In the genomic region with DNA sequence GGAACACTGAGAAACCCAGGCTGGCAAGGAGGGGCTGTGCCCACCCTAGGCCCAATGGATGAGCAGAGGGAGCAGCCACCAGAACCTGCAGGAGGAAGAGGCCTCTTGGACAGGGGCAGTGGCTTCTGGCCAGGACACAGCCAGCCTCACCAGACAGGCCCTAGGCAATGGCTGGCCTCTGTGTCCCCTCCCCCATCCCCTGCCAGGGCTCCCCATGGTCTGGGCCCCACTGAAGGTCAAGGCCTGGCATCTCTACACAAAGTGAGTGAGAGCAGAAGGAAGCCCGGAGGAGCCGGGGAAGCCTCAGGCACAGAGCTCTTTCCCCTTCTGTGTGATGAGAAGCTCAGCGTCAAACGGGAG, we compare ENCODE assay signal across 1 cellular context.
TF ChIP-seq lines count a peak whose summit lies in the region.

No MANE protein-coding gene starts in this region.

TF ChIP-seq in SK-N-SH treated with all-trans-retinoic acid at 6 μM for 48 hours, 23 proteins besides CTCF, POLR2A, EP300 and RAD21:
- TF ChIP-seq ARNTL (CRISPR knock-in tag; IDR thresholded peaks at IDR 0.05; ENCODE audit: borderline replicate concordance, low read depth) = no peak
- TF ChIP-seq ZC3H10 (CRISPR knock-in tag; IDR thresholded peaks at IDR 0.05) = no peak
- TF ChIP-seq TOX (CRISPR knock-in tag; IDR thresholded peaks at IDR 0.05; ENCODE audit: borderline replicate concordance) = no peak
- no peak for TF ChIP-seq ISL1 (CRISPR knock-in tag; IDR thresholded peaks at IDR 0.05)
- no peak for TF ChIP-seq SNAI2 (CRISPR knock-in tag; IDR thresholded peaks at IDR 0.05)
- TF ChIP-seq PPARA (CRISPR knock-in tag; IDR thresholded peaks at IDR 0.05; ENCODE audit: borderline replicate concordance) = no peak
- no peak for TF ChIP-seq ZNF8 (CRISPR knock-in tag; IDR thresholded peaks at IDR 0.05)
- no peak for TF ChIP-seq TCF4 (CRISPR knock-in tag; IDR thresholded peaks at IDR 0.05; ENCODE audit: borderline replicate concordance)
- TF ChIP-seq ZFP3 (CRISPR knock-in tag; IDR thresholded peaks at IDR 0.05) = no peak
- no peak for TF ChIP-seq RARB (CRISPR knock-in tag; IDR thresholded peaks at IDR 0.05)
- TF ChIP-seq BACH2 (CRISPR knock-in tag; IDR thresholded peaks at IDR 0.05; ENCODE audit: borderline replicate concordance) = no peak
- TF ChIP-seq, protein P1, sequence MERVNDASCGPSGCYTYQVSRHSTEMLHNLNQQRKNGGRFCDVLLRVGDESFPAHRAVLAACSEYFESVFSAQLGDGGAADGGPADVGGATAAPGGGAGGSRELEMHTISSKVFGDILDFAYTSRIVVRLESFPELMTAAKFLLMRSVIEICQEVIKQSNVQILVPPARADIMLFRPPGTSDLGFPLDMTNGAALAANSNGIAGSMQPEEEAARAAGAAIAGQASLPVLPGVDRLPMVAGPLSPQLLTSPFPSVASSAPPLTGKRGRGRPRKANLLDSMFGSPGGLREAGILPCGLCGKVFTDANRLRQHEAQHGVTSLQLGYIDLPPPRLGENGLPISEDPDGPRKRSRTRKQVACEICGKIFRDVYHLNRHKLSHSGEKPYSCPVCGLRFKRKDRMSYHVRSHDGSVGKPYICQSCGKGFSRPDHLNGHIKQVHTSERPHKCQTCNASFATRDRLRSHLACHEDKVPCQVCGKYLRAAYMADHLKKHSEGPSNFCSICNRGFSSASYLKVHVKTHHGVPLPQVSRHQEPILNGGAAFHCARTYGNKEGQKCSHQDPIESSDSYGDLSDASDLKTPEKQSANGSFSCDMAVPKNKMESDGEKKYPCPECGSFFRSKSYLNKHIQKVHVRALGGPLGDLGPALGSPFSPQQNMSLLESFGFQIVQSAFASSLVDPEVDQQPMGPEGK (CRISPR knock-in tag; IDR thresholded peaks at IDR 0.05; ENCODE audit: borderline replicate concordance) = no peak
- no peak for TF ChIP-seq GLIS3 (CRISPR knock-in tag; IDR thresholded peaks at IDR 0.05)
- no peak for TF ChIP-seq OSR1 (CRISPR knock-in tag; IDR thresholded peaks at IDR 0.05)
- no peak for TF ChIP-seq ZNF70 (CRISPR knock-in tag; IDR thresholded peaks at IDR 0.05)
- TF ChIP-seq, protein P2, sequence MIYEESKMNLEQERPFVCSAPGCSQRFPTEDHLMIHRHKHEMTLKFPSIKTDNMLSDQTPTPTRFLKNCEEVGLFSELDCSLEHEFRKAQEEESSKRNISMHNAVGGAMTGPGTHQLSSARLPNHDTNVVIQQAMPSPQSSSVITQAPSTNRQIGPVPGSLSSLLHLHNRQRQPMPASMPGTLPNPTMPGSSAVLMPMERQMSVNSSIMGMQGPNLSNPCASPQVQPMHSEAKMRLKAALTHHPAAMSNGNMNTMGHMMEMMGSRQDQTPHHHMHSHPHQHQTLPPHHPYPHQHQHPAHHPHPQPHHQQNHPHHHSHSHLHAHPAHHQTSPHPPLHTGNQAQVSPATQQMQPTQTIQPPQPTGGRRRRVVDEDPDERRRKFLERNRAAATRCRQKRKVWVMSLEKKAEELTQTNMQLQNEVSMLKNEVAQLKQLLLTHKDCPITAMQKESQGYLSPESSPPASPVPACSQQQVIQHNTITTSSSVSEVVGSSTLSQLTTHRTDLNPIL (CRISPR knock-in tag; IDR thresholded peaks at IDR 0.05; ENCODE audit: low read depth) = no peak
- no peak for TF ChIP-seq ESRRG (CRISPR knock-in tag; IDR thresholded peaks at IDR 0.05)
- TF ChIP-seq, protein P3, sequence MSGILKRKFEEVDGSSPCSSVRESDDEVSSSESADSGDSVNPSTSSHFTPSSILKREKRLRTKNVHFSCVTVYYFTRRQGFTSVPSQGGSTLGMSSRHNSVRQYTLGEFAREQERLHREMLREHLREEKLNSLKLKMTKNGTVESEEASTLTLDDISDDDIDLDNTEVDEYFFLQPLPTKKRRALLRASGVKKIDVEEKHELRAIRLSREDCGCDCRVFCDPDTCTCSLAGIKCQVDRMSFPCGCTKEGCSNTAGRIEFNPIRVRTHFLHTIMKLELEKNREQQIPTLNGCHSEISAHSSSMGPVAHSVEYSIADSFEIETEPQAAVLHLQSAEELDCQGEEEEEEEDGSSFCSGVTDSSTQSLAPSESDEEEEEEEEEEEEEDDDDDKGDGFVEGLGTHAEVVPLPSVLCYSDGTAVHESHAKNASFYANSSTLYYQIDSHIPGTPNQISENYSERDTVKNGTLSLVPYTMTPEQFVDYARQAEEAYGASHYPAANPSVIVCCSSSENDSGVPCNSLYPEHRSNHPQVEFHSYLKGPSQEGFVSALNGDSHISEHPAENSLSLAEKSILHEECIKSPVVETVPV (CRISPR knock-in tag; IDR thresholded peaks at IDR 0.05) = no peak
